Comparison of ENCODE assay signal across 1 cellular context in the genomic region with DNA sequence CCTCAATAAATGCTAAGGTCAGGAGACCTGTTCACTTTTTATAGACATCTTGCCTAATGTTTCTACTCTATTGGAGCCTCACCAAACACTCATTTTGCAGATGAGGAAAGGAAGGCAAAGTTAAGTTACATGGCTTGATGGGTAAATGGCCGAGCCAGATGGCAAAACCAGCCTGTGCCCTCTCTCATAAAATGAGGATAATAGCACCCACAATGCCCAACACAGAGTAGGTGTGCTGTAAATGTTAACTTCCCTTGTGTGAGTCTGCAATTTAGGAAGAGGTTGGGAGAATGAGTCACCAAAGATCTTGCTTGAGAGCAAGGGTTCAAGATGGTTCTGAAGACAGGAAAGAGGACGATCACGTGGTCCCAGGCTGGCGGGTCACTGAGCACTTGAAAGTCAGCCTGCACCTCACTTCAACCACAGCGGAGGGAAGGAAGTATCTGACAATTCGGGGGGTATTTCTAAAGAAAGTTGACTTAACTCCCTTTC.
TF ChIP-seq lines count a peak whose summit lies in the region.

No MANE protein-coding gene starts in this region.

TF ChIP-seq in WTC11, 78 proteins besides CTCF, POLR2A, EP300 and RAD21 (continued from another document):
- TF ChIP-seq, protein P1, sequence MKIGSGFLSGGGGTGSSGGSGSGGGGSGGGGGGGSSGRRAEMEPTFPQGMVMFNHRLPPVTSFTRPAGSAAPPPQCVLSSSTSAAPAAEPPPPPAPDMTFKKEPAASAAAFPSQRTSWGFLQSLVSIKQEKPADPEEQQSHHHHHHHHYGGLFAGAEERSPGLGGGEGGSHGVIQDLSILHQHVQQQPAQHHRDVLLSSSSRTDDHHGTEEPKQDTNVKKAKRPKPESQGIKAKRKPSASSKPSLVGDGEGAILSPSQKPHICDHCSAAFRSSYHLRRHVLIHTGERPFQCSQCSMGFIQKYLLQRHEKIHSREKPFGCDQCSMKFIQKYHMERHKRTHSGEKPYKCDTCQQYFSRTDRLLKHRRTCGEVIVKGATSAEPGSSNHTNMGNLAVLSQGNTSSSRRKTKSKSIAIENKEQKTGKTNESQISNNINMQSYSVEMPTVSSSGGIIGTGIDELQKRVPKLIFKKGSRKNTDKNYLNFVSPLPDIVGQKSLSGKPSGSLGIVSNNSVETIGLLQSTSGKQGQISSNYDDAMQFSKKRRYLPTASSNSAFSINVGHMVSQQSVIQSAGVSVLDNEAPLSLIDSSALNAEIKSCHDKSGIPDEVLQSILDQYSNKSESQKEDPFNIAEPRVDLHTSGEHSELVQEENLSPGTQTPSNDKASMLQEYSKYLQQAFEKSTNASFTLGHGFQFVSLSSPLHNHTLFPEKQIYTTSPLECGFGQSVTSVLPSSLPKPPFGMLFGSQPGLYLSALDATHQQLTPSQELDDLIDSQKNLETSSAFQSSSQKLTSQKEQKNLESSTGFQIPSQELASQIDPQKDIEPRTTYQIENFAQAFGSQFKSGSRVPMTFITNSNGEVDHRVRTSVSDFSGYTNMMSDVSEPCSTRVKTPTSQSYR (CRISPR knock-in tag; IDR thresholded peaks at IDR 0.05) = no peak
- no peak for TF ChIP-seq JUN (CRISPR knock-in tag; IDR thresholded peaks at IDR 0.05)
- no peak for TF ChIP-seq JAZF1 (CRISPR knock-in tag; IDR thresholded peaks at IDR 0.05)
- TF ChIP-seq RORB (CRISPR knock-in tag; IDR thresholded peaks at IDR 0.05) = no peak
- TF ChIP-seq GTF2I (CRISPR knock-in tag; conservative IDR thresholded peaks at IDR 0.05) = no peak
